8 cellular contexts compared by ENCODE assay signal in genomic region chr4:102430511-102430910, GRCh38.
DNase-seq lines count a peak whose midpoint lies in the region; ATAC-seq, FAIRE-seq and TF ChIP-seq lines count a peak whose summit lies in the region.

No MANE protein-coding gene starts in this region.

- TF ChIP-seq CTCF in bronchial epithelial cell (IDR thresholded peaks at IDR 0.05; ENCODE audit: insufficient read depth, low read length, severe bottlenecking), result no peak

- H3K27me3 Mint-ChIP-seq in IgD-negative memory B cell, result no peaks in the 10 kb centered on the region

- H3K4me3 Mint-ChIP-seq in IgD-negative memory B cell, result peak overlapping the region; percentile 90 to 96 (median 94)

- ATAC-seq in aorta (ENCODE audit: low FRiP score) (no peak), GM21447 (IDR thresholded peaks at IDR 0.05; ENCODE audit: unreplicated experiment) (no peak)

- H3K27me3 ChIP-seq in bronchial epithelial cell (ENCODE audit: control insufficient read depth, insufficient read depth, low read length) (no peaks in the 10 kb centered on the region), aorta (ENCODE audit: control insufficient read depth in 1 of 2, insufficient read depth in 2 of 2, low read length in 1 of 2) (no peaks in the 10 kb centered on the region)

- 80% methylated on average over 1 of the region's 2 CpGs; no CpG with 5 or more reads in 1 of the 2 experiments for WGBS in mesodermal cell (ENCODE audit: insufficient coverage in 2 of 2), 2 experiments
- 6 to 11% methylated on average over 2 of the region's 2 CpGs for WGBS in aorta, 2 donors

- H3K9me3 Mint-ChIP-seq in IgD-negative memory B cell, result no peaks in the 10 kb centered on the region

- H3K4me3 ChIP-seq in bronchial epithelial cell (ENCODE audit: low read depth, low read length), result peak overlapping the region; percentile 44
- H3K4me3 ChIP-seq in mesodermal cell (ENCODE audit: extremely low read depth, insufficient read depth, low read length, poor library complexity, severe bottlenecking), result peak overlapping the region; percentile 41
- H3K4me3 ChIP-seq in aorta (ENCODE audit: low read length in 2 of 2), result peak overlapping the region; percentile 67 to 71

- H3K9ac ChIP-seq in ES-I3 (ENCODE audit: low read depth, low read length), result peak overlapping the region; percentile 58

- H3K27ac ChIP-seq in mesodermal cell (ENCODE audit: low read depth, low read length, severe bottlenecking) (peak overlapping the region; percentile 60), aorta (ENCODE audit: low read depth in 1 of 2, low read length in 2 of 2) (no peak overlapping the region)

- H3K27ac Mint-ChIP-seq in IgD-negative memory B cell, result no peak overlapping the region

- DNase-seq in bronchial epithelial cell (ENCODE audit: low read depth) (peak; percentile 40), aorta (no peak), 8988T (no peak)
- DNase-seq in stimulated activated naive CD4-positive, alpha-beta T cell treated with Interleukin-2 at 50 U/mL for 16 hours (lab: John Stamatoyannopoulos, UW), result no peak

- no peaks in the 10 kb centered on the region for H3K36me3 Mint-ChIP-seq in IgD-negative memory B cell

- H3K36me3 ChIP-seq in ES-I3 (ENCODE audit: insufficient read depth, low read length), result no peaks in the 10 kb centered on the region
- no peaks in the 10 kb centered on the region for H3K36me3 ChIP-seq in bronchial epithelial cell (ENCODE audit: control insufficient read depth, insufficient read depth, low read length)
- no peaks in the 10 kb centered on the region for H3K36me3 ChIP-seq in mesodermal cell (ENCODE audit: control insufficient read depth, insufficient read depth, low read length)
- no peaks in the 10 kb centered on the region for H3K36me3 ChIP-seq in aorta (ENCODE audit: control insufficient read depth in 1 of 2, insufficient read depth in 2 of 2, low read length in 1 of 2)

- peaks cover 4 to 15% (median 5%) of the 10 kb centered on the region in 3 donors for H3K4me1 Mint-ChIP-seq in IgD-negative memory B cell

- FAIRE-seq in bronchial epithelial cell (lab: Jason Lieb, UNC), result no peak

- intact Hi-C loops in aorta (cut with DNase I), result no loop called here

- H3K4me1 ChIP-seq in ES-I3 (ENCODE audit: insufficient read depth, low read length) (peaks cover 5% of the 10 kb centered on the region; the same call in 1 of the 2 replicates), mesodermal cell (ENCODE audit: control insufficient read depth, insufficient read depth, low read length, poor library complexity, severe bottlenecking) (peaks cover 9% of the 10 kb centered on the region), aorta (ENCODE audit: control insufficient read depth in 1 of 2, insufficient read depth in 2 of 2, low read length in 2 of 2) (peaks cover 0 to 2% of the 10 kb centered on the region in 2 donors)

- no peaks in the 10 kb centered on the region for H3K9me3 ChIP-seq in ES-I3 (ENCODE audit: control insufficient read depth, insufficient read depth, low read length)
- H3K9me3 ChIP-seq in mesodermal cell (ENCODE audit: control insufficient read depth, low read length), result no peaks in the 10 kb centered on the region
- no peaks in the 10 kb centered on the region for H3K9me3 ChIP-seq in aorta (ENCODE audit: control insufficient read depth, low read length)
